ENCODE assay signal across 12 cellular contexts in the genomic region with DNA sequence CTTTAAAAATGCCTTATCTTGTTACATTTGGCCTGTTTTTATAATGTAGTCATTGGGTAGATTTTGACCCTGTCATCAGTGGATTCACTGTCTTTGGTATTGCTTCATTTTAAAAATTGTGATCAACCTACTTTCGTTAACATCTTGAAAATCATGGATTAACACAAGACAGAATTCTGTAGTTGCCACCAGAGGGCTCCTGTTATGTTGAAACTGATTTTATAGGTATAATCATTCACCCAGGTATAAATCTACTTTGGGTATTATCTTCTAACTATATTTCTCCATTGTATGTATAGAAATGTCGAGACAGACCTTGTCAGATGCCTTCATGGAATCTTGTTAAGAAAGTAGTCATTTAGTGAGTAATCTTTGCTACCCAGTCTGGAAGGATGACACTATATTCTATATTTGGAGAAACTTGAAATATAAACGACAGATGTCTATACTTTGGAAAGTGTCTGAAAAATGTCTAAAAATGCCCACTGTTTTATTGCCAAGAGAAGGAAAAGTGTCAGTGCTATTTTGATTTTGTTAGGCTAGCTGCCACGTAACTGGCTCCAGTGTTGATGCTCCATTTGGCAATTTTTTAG.
A peak's percentile ranks its signal among the peaks of the same experiment; 100 is the strongest.
DNase-seq lines count a peak whose midpoint lies in the region; ATAC-seq, FAIRE-seq and TF ChIP-seq lines count a peak whose summit lies in the region.
"Had no signal": no experiment of that assay in that cellular context is flagged by ENCODE, and none has a peak within 500 bp of the region (broad histone marks: within the 10 kb centered on the region; RNA-seq: fewer than 3 reads in every experiment).

No MANE protein-coding gene starts in this region.

- no peak for ATAC-seq in HCT116
- no peak for ATAC-seq in GM18873 (IDR thresholded peaks at IDR 0.05; ENCODE audit: low FRiP score, unreplicated experiment)
- no peak for ATAC-seq in CD8-positive, alpha-beta T cell
- no peak for ATAC-seq in HG02588 (IDR thresholded peaks at IDR 0.05; ENCODE audit: unreplicated experiment)
- ATAC-seq: gastrocnemius medialis had no signal

- H3K4me3 ChIP-seq in AG10803 (ENCODE audit: low read length), result no peak overlapping the region
- no peak overlapping the region for H3K4me3 ChIP-seq in HCT116 (replicated peaks in 1 of 2; ENCODE audit: low read depth in 1 of 2, low read length in 2 of 2)
- no peak overlapping the region for H3K4me3 ChIP-seq in astrocyte (ENCODE audit: insufficient read depth, low read depth, low read length)
- H3K4me3 ChIP-seq in CD8-positive, alpha-beta T cell (ENCODE audit: low read depth, low read length), result no peak overlapping the region
- H3K4me3 ChIP-seq: gastrocnemius medialis had no signal

- H3K27ac ChIP-seq in HCT116 (ENCODE audit: low read depth, low read length) (no peak overlapping the region), astrocyte (ENCODE audit: low read depth, low read length) (no peak overlapping the region)
- H3K27ac ChIP-seq in CD8-positive, alpha-beta T cell (ENCODE audit: low read depth, low read length), result no peak overlapping the region
- H3K27ac ChIP-seq: gastrocnemius medialis had no signal

- no peak overlapping the region for H2AFZ ChIP-seq in HCT116 (ENCODE audit: low read depth, low read length, poor library complexity, severe bottlenecking)
- no peak overlapping the region for H2AFZ ChIP-seq in astrocyte (ENCODE audit: low read depth, low read length)

- H3K4me1 ChIP-seq in HCT116 (ENCODE audit: control insufficient read depth in 1 of 2, insufficient read depth in 2 of 2, low read length in 2 of 2), result no peaks in the 10 kb centered on the region
- peaks cover 13% of the 10 kb centered on the region for H3K4me1 ChIP-seq in astrocyte (ENCODE audit: insufficient read depth, low read length)
- H3K4me1 ChIP-seq in CD8-positive, alpha-beta T cell (ENCODE audit: insufficient read depth, low read length), result no peaks in the 10 kb centered on the region
- H3K4me1 ChIP-seq: gastrocnemius medialis had no signal

- CTCF ChIA-PET in HCT116 (lab: Charles Lee), result no interaction called here
- CTCF ChIA-PET in CD8-positive, alpha-beta T cell (lab: Charles Lee), result no interaction called here

- no peaks in the 10 kb centered on the region for H3K36me3 ChIP-seq in HCT116 (ENCODE audit: control insufficient read depth in 1 of 2, insufficient read depth in 2 of 2, low read length in 2 of 2)
- H3K36me3 ChIP-seq in astrocyte (ENCODE audit: insufficient read depth, low read length), result no peaks in the 10 kb centered on the region
- H3K36me3 ChIP-seq in CD8-positive, alpha-beta T cell (ENCODE audit: insufficient read depth, low read length), result no peaks in the 10 kb centered on the region
- H3K36me3 ChIP-seq: gastrocnemius medialis had no signal

- H3K9ac ChIP-seq in HCT116 (ENCODE audit: low read length) (no peak overlapping the region), astrocyte (ENCODE audit: low read length) (no peak overlapping the region)

- TF ChIP-seq POLR2A in HCT116 (IDR thresholded peaks at IDR 0.05; ENCODE audit: borderline replicate concordance, extremely low read depth, insufficient read depth, insufficient read length), result no peak

- peak; percentile 37 for FAIRE-seq in astrocyte (lab: Jason Lieb, UNC)

- H3K9me3 Mint-ChIP-seq in astrocyte (ENCODE audit: unreplicated experiment), result no peaks in the 10 kb centered on the region
- no peaks in the 10 kb centered on the region for H3K9me3 Mint-ChIP-seq in CD8-positive, alpha-beta T cell

- no TSS peak for BruUV-seq in HCT116 (replicated peaks; lab: Mats Ljungman, UMichigan)

- no peak overlapping the region for H3K27ac Mint-ChIP-seq in astrocyte (ENCODE audit: unreplicated experiment)
- no peak overlapping the region for H3K27ac Mint-ChIP-seq in CD8-positive, alpha-beta T cell

- no peaks in the 10 kb centered on the region for H3K27me3 Mint-ChIP-seq in astrocyte (ENCODE audit: low read depth, unreplicated experiment)
- no peaks in the 10 kb centered on the region for H3K27me3 Mint-ChIP-seq in CD8-positive, alpha-beta T cell (ENCODE audit: low read depth)

- peak; percentile 45; the same call in 1 of the 2 replicates for TF ChIP-seq RAD21 in HCT116 (IDR thresholded peaks at IDR 0.05; ENCODE audit: low read depth)

- no peaks in the 10 kb centered on the region for H3K9me2 ChIP-seq in HCT116 (ENCODE audit: insufficient read depth)

- TF ChIP-seq CTCF in AG10803 (conservative IDR thresholded peaks at IDR 0.05; ENCODE audit: low read length) (peak; percentile 47), HCT116 (IDR thresholded peaks at IDR 0.05 in 2 of 3, conservative IDR thresholded peaks at IDR 0.05 in 1 of 3; ENCODE audit: borderline replicate concordance in 1 of 3, insufficient read depth in 1 of 3, low read depth in 2 of 3, low read length in 2 of 3) (peak; percentile 29 to 53 (median 30); a peak in 4 of 6 replicates), astrocyte (IDR thresholded peaks at IDR 0.05; ENCODE audit: insufficient read depth, low read depth, low read length) (peak; percentile 30)
- no peak for TF ChIP-seq CTCF in CD8-positive, alpha-beta T cell (IDR thresholded peaks at IDR 0.05)

- no peaks in the 10 kb centered on the region for H4K20me1 ChIP-seq in HCT116 (ENCODE audit: insufficient read depth)
- no peaks in the 10 kb centered on the region for H4K20me1 ChIP-seq in astrocyte (ENCODE audit: insufficient read depth, low read length)

- H3K27me3 ChIP-seq in HCT116 (ENCODE audit: insufficient read depth, low read length) (peaks cover 22% of the 10 kb centered on the region; the same call in 1 of the 2 replicates), astrocyte (ENCODE audit: insufficient read depth, low read length) (no peaks in the 10 kb centered on the region)
- no peaks in the 10 kb centered on the region for H3K27me3 ChIP-seq in CD8-positive, alpha-beta T cell (ENCODE audit: insufficient read depth, low read length)
- H3K27me3 ChIP-seq: gastrocnemius medialis had no signal

- intact Hi-C loops in HCT116 (cut with micrococcal nuclease), result loop anchor here (1.0 to 5.0 kb wide), 2 partner anchors 95 to 228 kb away; no protein-coding TSS in a partner anchor
- intact Hi-C loops in CD8-positive, alpha-beta T cell (cut with DNase I, micrococcal nuclease), result no loop called here

- H3K79me2 ChIP-seq in HCT116 (ENCODE audit: insufficient read depth, low read length) (no peaks in the 10 kb centered on the region), astrocyte (ENCODE audit: insufficient read depth, low read length) (no peaks in the 10 kb centered on the region)

- RAD21 ChIA-PET in HCT116 (lab: Charles Lee; ENCODE audit: low non-redundant PET in 1 of 2, low total read pairs in 2 of 2, uncharacterized antibody in 2 of 2, unreplicated experiment in 2 of 2), result no interaction called here

- DNase-seq in AG10803 (ENCODE audit: low read depth), result peak; percentile 15
- DNase-seq in HCT116 (ENCODE audit: low read depth, low spot score), result peak; percentile 4
- peak; percentile 12 for DNase-seq in astrocyte (ENCODE audit: low read depth)
- DNase-seq in kidney tubule cell (ENCODE audit: low spot score), result peak; percentile 13
- DNase-seq in CD8-positive, alpha-beta T cell, result no peak
- no peak for DNase-seq in putamen (ENCODE audit: low spot score)
- DNase-seq: activated naive CD4-positive, alpha-beta T cell treated with Interleukin-2 at 50 U/mL for 16 hours; gastrocnemius medialis; NCI-H187 treated with DMSO at 0.1 percent for 48 hours; occipital lobe had no signal

- peaks cover 4% of the 10 kb centered on the region for H3K4me1 Mint-ChIP-seq in astrocyte (ENCODE audit: low read depth, unreplicated experiment)
- H3K4me1 Mint-ChIP-seq in CD8-positive, alpha-beta T cell (ENCODE audit: low read depth), result no peaks in the 10 kb centered on the region

- POLR2A ChIA-PET in HCT116 (lab: Charles Lee), result no interaction called here
- POLR2A ChIA-PET in CD8-positive, alpha-beta T cell (lab: Charles Lee), result no interaction called here

- no peaks in the 10 kb centered on the region for H3K9me3 ChIP-seq in HCT116 (ENCODE audit: control insufficient read depth in 1 of 2, insufficient read depth in 1 of 2, low read depth in 1 of 2, low read length in 2 of 2)
- no peaks in the 10 kb centered on the region for H3K9me3 ChIP-seq in astrocyte (ENCODE audit: insufficient read depth, low read depth, low read length)
- H3K9me3 ChIP-seq in CD8-positive, alpha-beta T cell (ENCODE audit: low read length), result no peaks in the 10 kb centered on the region
- H3K9me3 ChIP-seq: gastrocnemius medialis had no signal

- H3K36me3 Mint-ChIP-seq in astrocyte (ENCODE audit: low read depth, unreplicated experiment), result peaks cover 2% of the 10 kb centered on the region
- peaks cover 13% of the 10 kb centered on the region for H3K36me3 Mint-ChIP-seq in CD8-positive, alpha-beta T cell

- no peak overlapping the region for H3K4me3 Mint-ChIP-seq in astrocyte (ENCODE audit: unreplicated experiment)
- H3K4me3 Mint-ChIP-seq in CD8-positive, alpha-beta T cell, result no peak overlapping the region

- H3K4me2 ChIP-seq in HCT116 (ENCODE audit: low read length), result no peak overlapping the region
- no peak overlapping the region for H3K4me2 ChIP-seq in astrocyte (ENCODE audit: low read length)

TF ChIP-seq in HCT116, 20 proteins besides CTCF, POLR2A, EP300 and RAD21 (continues in another document):
- TF ChIP-seq POLR2AphosphoS5 (IDR thresholded peaks at IDR 0.05; ENCODE audit: low read depth, low read length) (no peak), SRF (IDR thresholded peaks at IDR 0.05; ENCODE audit: low read depth) (no peak), TCF7L2 (IDR thresholded peaks at IDR 0.05; ENCODE audit: borderline replicate concordance, extremely low read depth, insufficient read depth, insufficient read length) (no peak), ELF1 (IDR thresholded peaks at IDR 0.05; ENCODE audit: borderline replicate concordance, low read depth) (no peak), YY1 (IDR thresholded peaks at IDR 0.05; ENCODE audit: extremely low read depth, insufficient replicate concordance, low read depth, low read length) (no peak), SIN3A (IDR thresholded peaks at IDR 0.05; ENCODE audit: low read depth) (no peak), JUND (IDR thresholded peaks at IDR 0.05) (no peak), FOSL1 (IDR thresholded peaks at IDR 0.05; ENCODE audit: low read depth) (no peak), SP1 (IDR thresholded peaks at IDR 0.05; ENCODE audit: low read depth) (no peak)

Comparison
In these comparisons a context has a peak if more than half of its experiments do, and no peak if none do; other contexts are left out.
1. DNase-seq: peak in AG10803 (single experiment), HCT116 (single experiment), astrocyte (single experiment) and kidney tubule cell (single experiment); none in CD8-positive, alpha-beta T cell (0 of 7) and putamen (single experiment).